15 cellular contexts compared by ENCODE assay signal in the genomic region with DNA sequence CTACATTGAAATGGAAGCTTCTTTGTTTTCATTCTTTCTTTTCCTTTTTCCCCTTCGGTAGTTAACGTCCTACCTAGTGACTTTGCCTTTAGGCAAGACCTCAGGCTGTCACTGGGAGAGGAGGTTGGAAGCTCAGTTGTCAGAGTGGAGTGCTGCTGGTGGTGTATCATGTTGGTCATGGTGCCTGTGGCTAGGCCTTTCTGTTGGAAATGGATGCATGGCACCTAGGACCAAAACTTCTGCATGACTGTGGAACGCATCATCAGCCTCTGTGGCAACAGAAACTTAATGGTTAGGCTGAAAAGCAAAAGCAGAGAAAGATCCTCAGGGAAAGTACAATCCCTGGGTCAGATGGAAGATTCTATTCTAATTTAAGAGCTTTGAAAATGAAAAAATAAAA. TPM values are rescaled to one million over a fixed set of nuclear protein-coding genes. Genes with fewer than 3 reads are reported as not detected.
DNase-seq lines count a peak whose midpoint lies in the region; ATAC-seq and TF ChIP-seq lines count a peak whose summit lies in the region.
"Had no signal": no experiment of that assay in that cellular context is flagged by ENCODE, and none has a peak within 500 bp of the region (broad histone marks: within the 10 kb centered on the region; RNA-seq: fewer than 3 reads in every experiment).

No MANE protein-coding gene starts in this region.

- no peak for ATAC-seq in activated CD4-positive, alpha-beta T cell treated with anti-CD3 and anti-CD28 coated beads for 36 hours
- no peak for ATAC-seq in naive thymus-derived CD8-positive, alpha-beta T cell
- ATAC-seq: HepG2 had no signal

- in situ Hi-C loops in GM23248 (cut with MboI) (no loop called here), astrocyte of the cerebellum (cut with HindIII; ENCODE audit: low sequenced_read_pairs) (no loop called here)

- no peak for TF ChIP-seq CTCF in astrocyte of the cerebellum (IDR thresholded peaks at IDR 0.05; ENCODE audit: low read depth, low read length, missing control alignments)

- CTCF ChIA-PET in activated CD4-positive, alpha-beta T cell treated with anti-CD3 and anti-CD28 coated beads for 36 hours (lab: Charles Lee) = interaction anchor here (0.8 to 1.7 kb wide), 5 partner anchors 11 to 194 kb away, joined by 3 to 5 read pairs (median 4); a partner anchor contains a TSS

- H3K27ac Mint-ChIP-seq in activated CD4-positive, alpha-beta T cell treated with anti-CD3 and anti-CD28 coated beads for 36 hours = no peak overlapping the region
- H3K27ac Mint-ChIP-seq in naive thymus-derived CD8-positive, alpha-beta T cell = peak overlapping the region; percentile 58 to 86 (median 76)
- H3K27ac Mint-ChIP-seq: activated naive CD4-positive, alpha-beta T cell treated with anti-CD3 and anti-CD28 coated beads, Interleukin-2, amount 50 U/mL, for 72 hours had no signal

- H3K27me3 ChIP-seq in GM23248 (replicated peaks; ENCODE audit: insufficient read depth) = no peaks in the 10 kb centered on the region
- H3K27me3 ChIP-seq: transverse colon had no signal

- H2AFZ ChIP-seq in GM23248 = no peak overlapping the region

- H3K4me2 ChIP-seq in GM23248 (ENCODE audit: unreplicated experiment) = no peak overlapping the region

- no peaks in the 10 kb centered on the region for H3K9me3 ChIP-seq in GM23248 (ENCODE audit: low read depth)
- H3K9me3 ChIP-seq: HAP-1 had no signal

- no peak overlapping the region for H3K4me3 Mint-ChIP-seq in activated CD4-positive, alpha-beta T cell treated with anti-CD3 and anti-CD28 coated beads for 36 hours
- H3K4me3 Mint-ChIP-seq in naive thymus-derived CD8-positive, alpha-beta T cell = peak overlapping the region in 7 of 10 donors; percentile 12 to 60 (median 41)

- no peaks in the 10 kb centered on the region for H3K79me2 ChIP-seq in GM23248 (ENCODE audit: insufficient read depth)

- peaks cover 8% of the 10 kb centered on the region; the same call in 1 of the 2 replicates for H3K36me3 ChIP-seq in GM23248 (ENCODE audit: low read depth)
- H3K36me3 ChIP-seq: HAP-1 had no signal

- H3K9me2 ChIP-seq in GM23248 (ENCODE audit: insufficient read depth) = no peaks in the 10 kb centered on the region

- intact Hi-C loops in activated CD4-positive, alpha-beta T cell treated with anti-CD3 and anti-CD28 coated beads for 36 hours (cut with DNase I, micrococcal nuclease) = loop anchor here in 1 of 2 experiments (5.0 to 10.0 kb wide), 2 partner anchors 194 to 1991 kb away; a partner anchor contains a TSS

- H3K9ac ChIP-seq in GM23248 = no peak overlapping the region

- POLR2A ChIA-PET in activated CD4-positive, alpha-beta T cell treated with anti-CD3 and anti-CD28 coated beads for 36 hours (lab: Charles Lee) = no interaction called here
- POLR2A ChIA-PET in naive thymus-derived CD8-positive, alpha-beta T cell (lab: Charles Lee) = interaction anchor here (1.1 to 1.8 kb wide), 3 partner anchors 8 to 58 kb away, joined by 3 to 5 read pairs (median 5); a partner anchor contains a TSS

- H3K27ac ChIP-seq in GM23248 = peak overlapping the region; percentile 35
- H3K27ac ChIP-seq: SK-N-MC, transverse colon had no signal

- H3K4me3 ChIP-seq in GM23248 (no peak overlapping the region), astrocyte of the cerebellum (ENCODE audit: low read depth, low read length) (no peak overlapping the region)
- H3K4me3 ChIP-seq: HAP-1, SK-N-MC, transverse colon had no signal

- H3K4me1 ChIP-seq in GM23248 (ENCODE audit: insufficient read depth) = peaks cover 40% of the 10 kb centered on the region
- H3K4me1 ChIP-seq: HAP-1 had no signal

- H4K20me1 ChIP-seq in GM23248 (ENCODE audit: insufficient read depth) = no peaks in the 10 kb centered on the region

- DNase-seq in activated CD4-positive, alpha-beta T cell treated with anti-CD3 and anti-CD28 coated beads for 36 hours = peak; percentile 30
- no peak for DNase-seq in activated CD4-positive, alpha-beta T cell treated with anti-CD3 and anti-CD28 coated beads for 48 hours
- peak; percentile 62 for DNase-seq in GM23248
- peak; percentile 53 for DNase-seq in astrocyte of the cerebellum (ENCODE audit: low read depth)
- DNase-seq in naive thymus-derived CD8-positive, alpha-beta T cell = no peak
- no peak for DNase-seq in central memory CD4-positive, alpha-beta T cell
- no peak for DNase-seq in NCI-H2029 treated with DMSO at 0.1 percent for 48 hours (lab: John Stamatoyannopoulos, UW)
- DNase-seq in NCI-H2081 treated with DMSO at 0.1 percent for 48 hours (lab: John Stamatoyannopoulos, UW) = no peak
- DNase-seq: activated CD4-positive, alpha-beta T cell treated with anti-CD3 and anti-CD28 coated beads, Interleukin-2, amount 50 U/mL, for 1 hour; NCI-H1930; transverse colon had no signal

- 89 to 96% methylated on average over 3 of the region's 3 CpGs for WGBS in GM23248 (ENCODE audit: low coverage in 1 of 2, low lambda C conversion rate in 2 of 2, missing lambda C conversion rate in 2 of 2), 2 experiments

- H3K27me3 Mint-ChIP-seq in activated CD4-positive, alpha-beta T cell treated with anti-CD3 and anti-CD28 coated beads for 36 hours = no peaks in the 10 kb centered on the region
- H3K27me3 Mint-ChIP-seq in naive thymus-derived CD8-positive, alpha-beta T cell = no peaks in the 10 kb centered on the region

- H3K9me3 Mint-ChIP-seq in activated CD4-positive, alpha-beta T cell treated with anti-CD3 and anti-CD28 coated beads for 36 hours (ENCODE audit: low read depth) = peaks cover 15% of the 10 kb centered on the region
- H3K9me3 Mint-ChIP-seq in naive thymus-derived CD8-positive, alpha-beta T cell = peaks cover 6 to 19% (median 14%) of the 10 kb centered on the region in 9 donors

- peaks cover 67% of the 10 kb centered on the region for H3K36me3 Mint-ChIP-seq in activated CD4-positive, alpha-beta T cell treated with anti-CD3 and anti-CD28 coated beads for 36 hours (ENCODE audit: low read depth)
- H3K36me3 Mint-ChIP-seq in naive thymus-derived CD8-positive, alpha-beta T cell = peaks cover 34 to 45% (median 43%) of the 10 kb centered on the region in 3 donors

- H3K4me1 Mint-ChIP-seq in activated CD4-positive, alpha-beta T cell treated with anti-CD3 and anti-CD28 coated beads for 36 hours = peaks cover 63% of the 10 kb centered on the region
- H3K4me1 Mint-ChIP-seq in naive thymus-derived CD8-positive, alpha-beta T cell = peaks cover 28 to 91% (median 73%) of the 10 kb centered on the region in 4 donors

- peaks cover 42% of the 10 kb centered on the region for H3F3A ChIP-seq in GM23248 (ENCODE audit: insufficient read depth)

RNA-seq across cellular contexts. Expression of a gene that starts 57.9 kb away (rescaled TPM):
- 10 to 100 TPM; 72.6 to 85.5 TPM for total RNA-seq in activated CD4-positive, alpha-beta T cell treated with anti-CD3 and anti-CD28 coated beads for 36 hours
- 34.9 and 42.4 TPM in 2 replicates for total RNA-seq in GM23248 (2014; rRNA removed; shearing (Covaris generic))
- 65.6 and 70.9 TPM in 2 replicates for polyA plus RNA-seq in GM23248 (2016; fragmentation: Nextera tagmentation; extraction: Ambion mirVana)
- total RNA-seq in naive thymus-derived CD8-positive, alpha-beta T cell = 10 to 100 TPM; 51.6 to 53.4 TPM
- 100 to 1,000 TPM; 131 to 151 (median 132) TPM for polyA plus RNA-seq in naive thymus-derived CD8-positive, alpha-beta T cell

RNA-seq across cellular contexts. Expression of a gene that starts 58.3 kb away (rescaled TPM):
- 10 to 100 TPM; 20.9 to 29.2 TPM for total RNA-seq in activated CD4-positive, alpha-beta T cell treated with anti-CD3 and anti-CD28 coated beads for 36 hours
- total RNA-seq in GM23248 (2014; rRNA removed; shearing (Covaris generic)) = 14.4 and 16.6 TPM in 2 replicates
- polyA plus RNA-seq in GM23248 (2016; fragmentation: Nextera tagmentation; extraction: Ambion mirVana) = 25.8 and 29.2 TPM in 2 replicates
- total RNA-seq in naive thymus-derived CD8-positive, alpha-beta T cell = 10 to 100 TPM; 79.5 to 85.3 TPM
- polyA plus RNA-seq in naive thymus-derived CD8-positive, alpha-beta T cell = 10 to 100 TPM; 43.0 to 67.5 (median 55.4) TPM

Comparison
In these comparisons a context has a peak if more than half of its experiments do, and no peak if none do; other contexts are left out.
1. DNase-seq: peak in activated CD4-positive, alpha-beta T cell treated with anti-CD3 and anti-CD28 coated beads for 36 hours (single experiment), GM23248 (single experiment) and astrocyte of the cerebellum (single experiment); none in activated CD4-positive, alpha-beta T cell treated with anti-CD3 and anti-CD28 coated beads for 48 hours (single experiment), naive thymus-derived CD8-positive, alpha-beta T cell (0 of 10), central memory CD4-positive, alpha-beta T cell (single experiment), NCI-H2029 treated with DMSO at 0.1 percent for 48 hours (single experiment) and NCI-H2081 treated with DMSO at 0.1 percent for 48 hours (single experiment).